9 cellular contexts compared by ENCODE assay signal in genomic region chr14:61472801-61473376, GRCh38.
DNase-seq lines count a peak whose midpoint lies in the region; TF ChIP-seq lines count a peak whose summit lies in the region.
"Had no signal": no experiment of that assay in that cellular context is flagged by ENCODE, and none has a peak within 500 bp of the region (broad histone marks: within the 10 kb centered on the region; RNA-seq: fewer than 3 reads in every experiment).

No MANE protein-coding gene starts in this region.

- H3K9me3 ChIP-seq in smooth muscle cell (replicated peaks; ENCODE audit: low read depth), result no peaks in the 10 kb centered on the region

- H2AFZ ChIP-seq in smooth muscle cell (ENCODE audit: low read depth), result no peak overlapping the region

- in situ Hi-C loops in KBM-7 (cut with MboI; ENCODE audit: low pct_unique_long_range_greater_than_20kb, low sequenced_read_pairs), result loop anchor here (10.0 to 25.0 kb wide), 2 partner anchors 262 to 664 kb away; no protein-coding TSS in a partner anchor

- H3K9ac ChIP-seq in smooth muscle cell (ENCODE audit: low read depth), result no peak overlapping the region

- TF ChIP-seq CTCF in cardiac fibroblast (IDR thresholded peaks at IDR 0.05; ENCODE audit: low read depth, low read length) (no peak), smooth muscle cell (IDR thresholded peaks at IDR 0.05; ENCODE audit: borderline replicate concordance, insufficient read depth, poor library complexity, severe bottlenecking) (no peak)

- DNase-seq in COLO829 (ENCODE audit: low spot score) (peak; percentile 57), T-helper 9 cell (peak; percentile 55), cardiac fibroblast (ENCODE audit: low read depth in 2 of 2) (peak; percentile 41 to 62), smooth muscle cell (lab: John Stamatoyannopoulos, UW; ENCODE audit: unreplicated experiment) (no peak), NCI-H1105 (lab: John Stamatoyannopoulos, UW) (no peak), MV-4-11 (lab: John Stamatoyannopoulos, UW) (no peak), AG08395 (ENCODE audit: low spot score) (no peak), KBM-7 (no peak)

- H3K27ac ChIP-seq in smooth muscle cell (ENCODE audit: low read depth), result peak overlapping the region; percentile 58

- peaks cover 27% of the 10 kb centered on the region for H3K4me1 ChIP-seq in smooth muscle cell (ENCODE audit: low read depth)

- H4K20me1 ChIP-seq in smooth muscle cell (ENCODE audit: low read depth), result no peaks in the 10 kb centered on the region

- H3K36me3 ChIP-seq in smooth muscle cell (ENCODE audit: low read depth), result no peaks in the 10 kb centered on the region

- H3K4me3 ChIP-seq in cardiac fibroblast (replicated peaks in 1 of 2; ENCODE audit: low read depth in 2 of 2, low read length in 2 of 2), result no peak overlapping the region
- no peak overlapping the region for H3K4me3 ChIP-seq in smooth muscle cell
- H3K4me3 ChIP-seq: K562 had no signal

- H3K79me2 ChIP-seq in smooth muscle cell (ENCODE audit: low read depth), result no peaks in the 10 kb centered on the region

- peaks cover 5% of the 10 kb centered on the region for H3F3A ChIP-seq in smooth muscle cell (ENCODE audit: low read depth)

- no peaks in the 10 kb centered on the region for H3K27me3 ChIP-seq in smooth muscle cell (ENCODE audit: low read depth)

- peak overlapping the region; percentile 82 for H3K4me2 ChIP-seq in smooth muscle cell

- 81% methylated on average over 3 of the region's 3 CpGs for WGBS in smooth muscle cell (ENCODE audit: low lambda C conversion rate)

Comparison
In these comparisons a context has a peak if more than half of its experiments do, and no peak if none do; other contexts are left out.
1. DNase-seq: peak in COLO829 (single experiment), T-helper 9 cell (single experiment) and cardiac fibroblast (2 of 2); none in smooth muscle cell (single experiment), NCI-H1105 (single experiment), MV-4-11 (single experiment), AG08395 (single experiment) and KBM-7 (single experiment).